1 cellular context compared by ENCODE assay signal in the genomic region with DNA sequence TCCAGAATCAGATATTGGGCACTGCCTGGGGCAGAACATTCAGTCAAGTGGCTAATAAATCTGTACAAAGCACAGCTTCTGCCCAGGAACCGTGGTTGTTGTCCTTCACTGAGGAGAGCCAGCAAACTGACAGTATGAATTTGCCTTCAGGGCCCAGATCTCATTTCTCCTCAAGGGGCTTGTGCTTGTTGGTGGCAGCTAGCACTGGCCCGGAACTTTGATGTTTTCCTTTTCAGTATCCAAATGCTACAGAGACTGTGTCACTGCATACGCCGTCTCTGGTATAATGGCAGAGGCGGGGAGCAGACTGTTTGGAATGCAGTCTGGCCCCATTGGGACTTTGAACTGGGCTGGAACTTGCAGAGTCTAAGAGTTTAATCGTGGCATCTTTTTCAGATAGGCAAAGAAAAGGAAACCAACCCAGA.
A peak's percentile ranks its signal among the peaks of the same experiment; 100 is the strongest.
TF ChIP-seq lines count a peak whose summit lies in the region.

No MANE protein-coding gene starts in this region.

TF ChIP-seq in HepG2, 621 proteins besides CTCF, POLR2A, EP300 and RAD21 (continued from another document and continues in another):
- TF ChIP-seq ZFP36 (IDR thresholded peaks at IDR 0.05; ENCODE audit: borderline replicate concordance, low read depth, low read length, partially characterized antibody): no peak
- peak; percentile 60; the same call in 1 of the 2 replicates for TF ChIP-seq ZBTB7B (CRISPR knock-in tag; IDR thresholded peaks at IDR 0.05)
- TF ChIP-seq, protein P1, sequence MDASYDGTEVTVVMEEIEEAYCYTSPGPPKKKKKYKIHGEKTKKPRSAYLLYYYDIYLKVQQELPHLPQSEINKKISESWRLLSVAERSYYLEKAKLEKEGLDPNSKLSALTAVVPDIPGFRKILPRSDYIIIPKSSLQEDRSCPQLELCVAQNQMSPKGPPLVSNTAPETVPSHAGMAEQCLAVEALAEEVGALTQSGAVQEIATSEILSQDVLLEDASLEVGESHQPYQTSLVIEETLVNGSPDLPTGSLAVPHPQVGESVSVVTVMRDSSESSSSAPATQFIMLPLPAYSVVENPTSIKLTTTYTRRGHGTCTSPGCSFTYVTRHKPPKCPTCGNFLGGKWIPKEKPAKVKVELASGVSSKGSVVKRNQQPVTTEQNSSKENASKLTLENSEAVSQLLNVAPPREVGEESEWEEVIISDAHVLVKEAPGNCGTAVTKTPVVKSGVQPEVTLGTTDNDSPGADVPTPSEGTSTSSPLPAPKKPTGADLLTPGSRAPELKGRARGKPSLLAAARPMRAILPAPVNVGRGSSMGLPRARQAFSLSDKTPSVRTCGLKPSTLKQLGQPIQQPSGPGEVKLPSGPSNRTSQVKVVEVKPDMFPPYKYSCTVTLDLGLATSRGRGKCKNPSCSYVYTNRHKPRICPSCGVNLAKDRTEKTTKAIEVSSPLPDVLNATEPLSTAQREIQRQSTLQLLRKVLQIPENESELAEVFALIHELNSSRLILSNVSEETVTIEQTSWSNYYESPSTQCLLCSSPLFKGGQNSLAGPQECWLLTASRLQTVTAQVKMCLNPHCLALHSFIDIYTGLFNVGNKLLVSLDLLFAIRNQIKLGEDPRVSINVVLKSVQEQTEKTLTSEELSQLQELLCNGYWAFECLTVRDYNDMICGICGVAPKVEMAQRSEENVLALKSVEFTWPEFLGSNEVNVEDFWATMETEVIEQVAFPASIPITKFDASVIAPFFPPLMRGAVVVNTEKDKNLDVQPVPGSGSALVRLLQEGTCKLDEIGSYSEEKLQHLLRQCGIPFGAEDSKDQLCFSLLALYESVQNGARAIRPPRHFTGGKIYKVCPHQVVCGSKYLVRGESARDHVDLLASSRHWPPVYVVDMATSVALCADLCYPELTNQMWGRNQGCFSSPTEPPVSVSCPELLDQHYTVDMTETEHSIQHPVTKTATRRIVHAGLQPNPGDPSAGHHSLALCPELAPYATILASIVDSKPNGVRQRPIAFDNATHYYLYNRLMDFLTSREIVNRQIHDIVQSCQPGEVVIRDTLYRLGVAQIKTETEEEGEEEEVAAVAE (CRISPR knock-in tag; IDR thresholded peaks at IDR 0.05; ENCODE audit: borderline replicate concordance): no peak
- no peak for TF ChIP-seq NCOA1 (CRISPR knock-in tag; IDR thresholded peaks at IDR 0.05)
- no peak for TF ChIP-seq ZNF782 (CRISPR knock-in tag; IDR thresholded peaks at IDR 0.05; ENCODE audit: borderline replicate concordance)
- TF ChIP-seq DR1 (CRISPR knock-in tag; IDR thresholded peaks at IDR 0.05): no peak
- no peak for TF ChIP-seq NONO (IDR thresholded peaks at IDR 0.05)
- TF ChIP-seq NONO (CRISPR knock-in tag; conservative IDR thresholded peaks at IDR 0.05): no peak
- TF ChIP-seq ZBTB8A (CRISPR knock-in tag; IDR thresholded peaks at IDR 0.05; ENCODE audit: borderline replicate concordance, low read depth): no peak
- TF ChIP-seq ZNF670 (CRISPR knock-in tag; IDR thresholded peaks at IDR 0.05; ENCODE audit: borderline replicate concordance): no peak
- TF ChIP-seq, protein P2, sequence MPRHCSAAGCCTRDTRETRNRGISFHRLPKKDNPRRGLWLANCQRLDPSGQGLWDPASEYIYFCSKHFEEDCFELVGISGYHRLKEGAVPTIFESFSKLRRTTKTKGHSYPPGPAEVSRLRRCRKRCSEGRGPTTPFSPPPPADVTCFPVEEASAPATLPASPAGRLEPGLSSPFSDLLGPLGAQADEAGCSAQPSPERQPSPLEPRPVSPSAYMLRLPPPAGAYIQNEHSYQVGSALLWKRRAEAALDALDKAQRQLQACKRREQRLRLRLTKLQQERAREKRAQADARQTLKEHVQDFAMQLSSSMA (CRISPR knock-in tag; IDR thresholded peaks at IDR 0.05): no peak
- TF ChIP-seq POLR2AphosphoS2 (IDR thresholded peaks at IDR 0.05; ENCODE audit: low read depth, low read length): no peak
- TF ChIP-seq ZKSCAN8 (CRISPR knock-in tag; IDR thresholded peaks at IDR 0.05; ENCODE audit: borderline replicate concordance): 0 out of 2 replicates have a peak, but pooled peaks have one; percentile 45
- TF ChIP-seq CENPX (CRISPR knock-in tag; IDR thresholded peaks at IDR 0.05): no peak
- no peak for TF ChIP-seq HOXA7 (CRISPR knock-in tag; IDR thresholded peaks at IDR 0.05)
- TF ChIP-seq, protein P3, sequence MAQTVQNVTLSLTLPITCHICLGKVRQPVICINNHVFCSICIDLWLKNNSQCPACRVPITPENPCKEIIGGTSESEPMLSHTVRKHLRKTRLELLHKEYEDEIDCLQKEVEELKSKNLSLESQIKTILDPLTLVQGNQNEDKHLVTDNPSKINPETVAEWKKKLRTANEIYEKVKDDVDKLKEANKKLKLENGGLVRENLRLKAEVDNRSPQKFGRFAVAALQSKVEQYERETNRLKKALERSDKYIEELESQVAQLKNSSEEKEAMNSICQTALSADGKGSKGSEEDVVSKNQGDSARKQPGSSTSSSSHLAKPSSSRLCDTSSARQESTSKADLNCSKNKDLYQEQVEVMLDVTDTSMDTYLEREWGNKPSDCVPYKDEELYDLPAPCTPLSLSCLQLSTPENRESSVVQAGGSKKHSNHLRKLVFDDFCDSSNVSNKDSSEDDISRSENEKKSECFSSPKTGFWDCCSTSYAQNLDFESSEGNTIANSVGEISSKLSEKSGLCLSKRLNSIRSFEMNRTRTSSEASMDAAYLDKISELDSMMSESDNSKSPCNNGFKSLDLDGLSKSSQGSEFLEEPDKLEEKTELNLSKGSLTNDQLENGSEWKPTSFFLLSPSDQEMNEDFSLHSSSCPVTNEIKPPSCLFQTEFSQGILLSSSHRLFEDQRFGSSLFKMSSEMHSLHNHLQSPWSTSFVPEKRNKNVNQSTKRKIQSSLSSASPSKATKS (CRISPR knock-in tag; IDR thresholded peaks at IDR 0.05): no peak
- no peak for TF ChIP-seq ZNF703 (CRISPR knock-in tag; IDR thresholded peaks at IDR 0.05; ENCODE audit: borderline replicate concordance)
- TF ChIP-seq ZNF430 (CRISPR knock-in tag; IDR thresholded peaks at IDR 0.05): 0 out of 2 replicates have a peak, but pooled peaks have one; percentile 40
- no peak for TF ChIP-seq PAX8 (CRISPR knock-in tag; IDR thresholded peaks at IDR 0.05; ENCODE audit: borderline replicate concordance)
- TF ChIP-seq, protein P4, sequence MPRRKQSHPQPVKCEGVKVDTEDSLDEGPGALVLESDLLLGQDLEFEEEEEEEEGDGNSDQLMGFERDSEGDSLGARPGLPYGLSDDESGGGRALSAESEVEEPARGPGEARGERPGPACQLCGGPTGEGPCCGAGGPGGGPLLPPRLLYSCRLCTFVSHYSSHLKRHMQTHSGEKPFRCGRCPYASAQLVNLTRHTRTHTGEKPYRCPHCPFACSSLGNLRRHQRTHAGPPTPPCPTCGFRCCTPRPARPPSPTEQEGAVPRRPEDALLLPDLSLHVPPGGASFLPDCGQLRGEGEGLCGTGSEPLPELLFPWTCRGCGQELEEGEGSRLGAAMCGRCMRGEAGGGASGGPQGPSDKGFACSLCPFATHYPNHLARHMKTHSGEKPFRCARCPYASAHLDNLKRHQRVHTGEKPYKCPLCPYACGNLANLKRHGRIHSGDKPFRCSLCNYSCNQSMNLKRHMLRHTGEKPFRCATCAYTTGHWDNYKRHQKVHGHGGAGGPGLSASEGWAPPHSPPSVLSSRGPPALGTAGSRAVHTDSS (CRISPR knock-in tag; conservative IDR thresholded peaks at IDR 0.05): no peak
- TF ChIP-seq, protein P5, sequence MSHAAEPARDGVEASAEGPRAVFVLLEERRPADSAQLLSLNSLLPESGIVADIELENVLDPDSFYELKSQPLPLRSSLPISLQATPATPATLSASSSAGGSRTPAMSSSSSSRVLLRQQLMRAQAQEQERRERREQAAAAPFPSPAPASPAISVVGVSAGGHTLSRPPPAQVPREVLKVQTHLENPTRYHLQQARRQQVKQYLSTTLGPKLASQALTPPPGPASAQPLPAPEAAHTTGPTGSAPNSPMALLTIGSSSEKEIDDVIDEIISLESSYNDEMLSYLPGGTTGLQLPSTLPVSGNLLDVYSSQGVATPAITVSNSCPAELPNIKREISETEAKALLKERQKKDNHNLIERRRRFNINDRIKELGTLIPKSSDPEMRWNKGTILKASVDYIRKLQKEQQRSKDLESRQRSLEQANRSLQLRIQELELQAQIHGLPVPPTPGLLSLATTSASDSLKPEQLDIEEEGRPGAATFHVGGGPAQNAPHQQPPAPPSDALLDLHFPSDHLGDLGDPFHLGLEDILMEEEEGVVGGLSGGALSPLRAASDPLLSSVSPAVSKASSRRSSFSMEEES (CRISPR knock-in tag; IDR thresholded peaks at IDR 0.05): no peak
- TF ChIP-seq SP4 (CRISPR knock-in tag; IDR thresholded peaks at IDR 0.05): no peak
- TF ChIP-seq, protein P6, sequence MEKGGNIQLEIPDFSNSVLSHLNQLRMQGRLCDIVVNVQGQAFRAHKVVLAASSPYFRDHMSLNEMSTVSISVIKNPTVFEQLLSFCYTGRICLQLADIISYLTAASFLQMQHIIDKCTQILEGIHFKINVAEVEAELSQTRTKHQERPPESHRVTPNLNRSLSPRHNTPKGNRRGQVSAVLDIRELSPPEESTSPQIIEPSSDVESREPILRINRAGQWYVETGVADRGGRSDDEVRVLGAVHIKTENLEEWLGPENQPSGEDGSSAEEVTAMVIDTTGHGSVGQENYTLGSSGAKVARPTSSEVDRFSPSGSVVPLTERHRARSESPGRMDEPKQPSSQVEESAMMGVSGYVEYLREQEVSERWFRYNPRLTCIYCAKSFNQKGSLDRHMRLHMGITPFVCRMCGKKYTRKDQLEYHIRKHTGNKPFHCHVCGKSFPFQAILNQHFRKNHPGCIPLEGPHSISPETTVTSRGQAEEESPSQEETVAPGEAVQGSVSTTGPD (CRISPR knock-in tag; IDR thresholded peaks at IDR 0.05): no peak
- no peak for TF ChIP-seq ZNF232 (CRISPR knock-in tag; IDR thresholded peaks at IDR 0.05; ENCODE audit: borderline replicate concordance)
- TF ChIP-seq, protein P7, sequence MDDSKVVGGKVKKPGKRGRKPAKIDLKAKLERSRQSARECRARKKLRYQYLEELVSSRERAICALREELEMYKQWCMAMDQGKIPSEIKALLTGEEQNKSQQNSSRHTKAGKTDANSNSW (CRISPR knock-in tag; IDR thresholded peaks at IDR 0.05; ENCODE audit: borderline replicate concordance): no peak
- TF ChIP-seq, protein P8, sequence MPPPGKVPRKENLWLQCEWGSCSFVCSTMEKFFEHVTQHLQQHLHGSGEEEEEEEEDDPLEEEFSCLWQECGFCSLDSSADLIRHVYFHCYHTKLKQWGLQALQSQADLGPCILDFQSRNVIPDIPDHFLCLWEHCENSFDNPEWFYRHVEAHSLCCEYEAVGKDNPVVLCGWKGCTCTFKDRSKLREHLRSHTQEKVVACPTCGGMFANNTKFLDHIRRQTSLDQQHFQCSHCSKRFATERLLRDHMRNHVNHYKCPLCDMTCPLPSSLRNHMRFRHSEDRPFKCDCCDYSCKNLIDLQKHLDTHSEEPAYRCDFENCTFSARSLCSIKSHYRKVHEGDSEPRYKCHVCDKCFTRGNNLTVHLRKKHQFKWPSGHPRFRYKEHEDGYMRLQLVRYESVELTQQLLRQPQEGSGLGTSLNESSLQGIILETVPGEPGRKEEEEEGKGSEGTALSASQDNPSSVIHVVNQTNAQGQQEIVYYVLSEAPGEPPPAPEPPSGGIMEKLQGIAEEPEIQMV (CRISPR knock-in tag; IDR thresholded peaks at IDR 0.05; ENCODE audit: low read depth): no peak
- TF ChIP-seq, protein P9, sequence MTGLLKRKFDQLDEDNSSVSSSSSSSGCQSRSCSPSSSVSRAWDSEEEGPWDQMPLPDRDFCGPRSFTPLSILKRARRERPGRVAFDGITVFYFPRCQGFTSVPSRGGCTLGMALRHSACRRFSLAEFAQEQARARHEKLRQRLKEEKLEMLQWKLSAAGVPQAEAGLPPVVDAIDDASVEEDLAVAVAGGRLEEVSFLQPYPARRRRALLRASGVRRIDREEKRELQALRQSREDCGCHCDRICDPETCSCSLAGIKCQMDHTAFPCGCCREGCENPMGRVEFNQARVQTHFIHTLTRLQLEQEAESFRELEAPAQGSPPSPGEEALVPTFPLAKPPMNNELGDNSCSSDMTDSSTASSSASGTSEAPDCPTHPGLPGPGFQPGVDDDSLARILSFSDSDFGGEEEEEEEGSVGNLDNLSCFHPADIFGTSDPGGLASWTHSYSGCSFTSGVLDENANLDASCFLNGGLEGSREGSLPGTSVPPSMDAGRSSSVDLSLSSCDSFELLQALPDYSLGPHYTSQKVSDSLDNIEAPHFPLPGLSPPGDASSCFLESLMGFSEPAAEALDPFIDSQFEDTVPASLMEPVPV (CRISPR knock-in tag; IDR thresholded peaks at IDR 0.05): no peak
- TF ChIP-seq ZNF234 (CRISPR knock-in tag; conservative IDR thresholded peaks at IDR 0.05): no peak
- no peak for TF ChIP-seq GTF3A (CRISPR knock-in tag; conservative IDR thresholded peaks at IDR 0.05)
- peak; percentile 32; the same call in 1 of the 2 replicates for TF ChIP-seq MEIS2 (CRISPR knock-in tag; IDR thresholded peaks at IDR 0.05)
- TF ChIP-seq KAT8 (CRISPR knock-in tag; IDR thresholded peaks at IDR 0.05): peak; percentile 57; the same call in 1 of the 2 replicates
- TF ChIP-seq PAF1 (CRISPR knock-in tag; IDR thresholded peaks at IDR 0.05): no peak
- no peak for TF ChIP-seq HOXA9 (CRISPR knock-in tag; IDR thresholded peaks at IDR 0.05; ENCODE audit: borderline replicate concordance)
- 0 out of 2 replicates have a peak, but pooled peaks have one; percentile 33 for TF ChIP-seq GATAD1 (CRISPR knock-in tag; IDR thresholded peaks at IDR 0.05)
- TF ChIP-seq ZNF839 (CRISPR knock-in tag; IDR thresholded peaks at IDR 0.05; ENCODE audit: borderline replicate concordance): no peak
- no peak for TF ChIP-seq PHF5A (CRISPR knock-in tag; IDR thresholded peaks at IDR 0.05; ENCODE audit: low read depth, unreplicated experiment)
- TF ChIP-seq STAT5B (CRISPR knock-in tag; IDR thresholded peaks at IDR 0.05): no peak
- TF ChIP-seq ZNF605 (CRISPR knock-in tag; IDR thresholded peaks at IDR 0.05): no peak
- peak; percentile 81; the same call in 1 of the 2 replicates for TF ChIP-seq ZNF614 (CRISPR knock-in tag; IDR thresholded peaks at IDR 0.05; ENCODE audit: borderline replicate concordance)
- no peak for TF ChIP-seq ZNF557 (CRISPR knock-in tag; IDR thresholded peaks at IDR 0.05)
- TF ChIP-seq ZC3H4 (CRISPR knock-in tag; IDR thresholded peaks at IDR 0.05; ENCODE audit: borderline replicate concordance): no peak
- TF ChIP-seq RARA (CRISPR knock-in tag; IDR thresholded peaks at IDR 0.05): peak; percentile 81
- TF ChIP-seq MYC (CRISPR knock-in tag; IDR thresholded peaks at IDR 0.05; ENCODE audit: borderline replicate concordance): no peak
- TF ChIP-seq RORA (CRISPR knock-in tag; IDR thresholded peaks at IDR 0.05): no peak
